Comparison of ENCODE assay signal across 8 cellular contexts in the genomic region with DNA sequence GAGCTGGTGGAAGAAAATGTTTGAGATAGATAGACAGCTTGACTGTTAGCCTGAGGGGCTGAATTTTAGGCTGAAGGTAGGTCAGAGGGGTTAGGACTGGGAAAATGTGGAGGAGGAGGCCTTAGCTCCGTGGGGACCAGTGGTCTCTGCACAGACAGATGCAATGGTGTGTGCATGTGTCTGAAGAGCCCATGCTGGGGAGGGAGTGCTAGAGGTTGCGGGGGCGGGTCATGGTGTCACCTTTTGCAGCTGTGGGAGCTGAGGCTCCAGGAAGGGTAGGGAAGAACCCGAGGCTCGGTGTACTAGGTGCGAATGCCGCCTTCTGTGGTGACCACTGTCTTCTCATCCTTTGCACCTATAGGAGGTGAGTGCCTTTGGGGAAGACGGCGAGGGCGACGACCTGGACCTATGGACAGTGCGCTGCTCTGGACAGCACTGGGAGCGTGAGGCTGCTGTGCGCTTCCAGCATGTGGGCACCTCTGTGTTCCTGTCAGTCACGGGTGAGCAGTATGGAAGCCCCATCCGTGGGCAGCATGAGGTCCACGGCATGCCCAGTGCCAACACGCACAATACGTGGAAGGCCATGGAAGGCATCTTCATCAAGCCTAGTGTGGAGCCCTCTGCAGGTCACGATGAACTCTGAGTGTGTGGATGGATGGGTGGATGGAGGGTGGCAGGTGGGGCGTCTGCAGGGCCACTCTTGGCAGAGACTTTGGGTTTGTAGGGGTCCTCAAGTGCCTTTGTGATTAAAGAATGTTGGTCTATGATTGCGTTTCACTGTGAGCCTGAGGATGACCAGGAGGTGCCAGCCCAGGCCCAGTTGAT. TPM values are rescaled to one million over a fixed set of nuclear protein-coding genes. Genes with fewer than 3 reads are reported as not detected.
A peak's percentile ranks its signal among the peaks of the same experiment; 100 is the strongest.
DNase-seq lines count a peak whose midpoint lies in the region; ATAC-seq, FAIRE-seq and TF ChIP-seq lines count a peak whose summit lies in the region.
"Had no signal": no experiment of that assay in that cellular context is flagged by ENCODE, and none has a peak within 500 bp of the region (broad histone marks: within the 10 kb centered on the region; RNA-seq: fewer than 3 reads in every experiment).

No MANE protein-coding gene starts in this region.

- H3K9me3 ChIP-seq in pancreas (no peaks in the 10 kb centered on the region), prostate gland (no peaks in the 10 kb centered on the region)
- H3K9me3 ChIP-seq: heart left ventricle had no signal

- H3K4me1 ChIP-seq in pancreas = peaks cover 0 to 12% (median 5%) of the 10 kb centered on the region in 3 donors
- no peaks in the 10 kb centered on the region for H3K4me1 ChIP-seq in prostate gland (replicated peaks)

- TF ChIP-seq POLR2A in prostate gland (IDR thresholded peaks at IDR 0.05) = no peak

- 57 to 64% methylated on average over 22 of the region's 22 CpGs for WGBS in pancreas, 2 donors
- WGBS in prostate gland = 87% methylated on average over 22 of the region's 22 CpGs

- DNase-seq in NAMALWA (ENCODE audit: low spot score) (peak; percentile 47), choroid plexus epithelial cell (ENCODE audit: low read depth) (no peak), pancreas (peak in 1 of 6 donors; percentile 68), prostate gland (ENCODE audit: low spot score) (no peak)

- FAIRE-seq in pancreas (lab: Jason Lieb, UNC) = no peak

- H3K4me3 ChIP-seq in choroid plexus epithelial cell (ENCODE audit: low read depth, low read length) = no peak overlapping the region
- peak overlapping the region in 3 of 4 donors; percentile 58 to 86 (median 71) for H3K4me3 ChIP-seq in pancreas
- no peak overlapping the region for H3K4me3 ChIP-seq in prostate gland

- ATAC-seq in pancreas (no peak), GM18870 (IDR thresholded peaks at IDR 0.05; ENCODE audit: unreplicated experiment) (no peak), GM21390 (IDR thresholded peaks at IDR 0.05; ENCODE audit: unreplicated experiment) (no peak)

- intact Hi-C loops in pancreas (cut with DNase I) (no loop called here), prostate gland (cut with DNase I) (no loop called here)

- H3K27me3 ChIP-seq in pancreas (no peaks in the 10 kb centered on the region), prostate gland (replicated peaks; ENCODE audit: insufficient read depth) (no peaks in the 10 kb centered on the region)
- H3K27me3 ChIP-seq: heart left ventricle had no signal

- peak; percentile 41; the same call in 2 of the 3 replicates for TF ChIP-seq CTCF in GM12872 (IDR thresholded peaks at IDR 0.05; ENCODE audit: insufficient read depth, low read depth, low read length)
- peak; percentile 25 for TF ChIP-seq CTCF in choroid plexus epithelial cell (conservative IDR thresholded peaks at IDR 0.05; ENCODE audit: low read depth, low read length)
- TF ChIP-seq CTCF in pancreas (IDR thresholded peaks at IDR 0.05) = no peak
- no peak for TF ChIP-seq CTCF in prostate gland (IDR thresholded peaks at IDR 0.05)

- H3K27ac ChIP-seq in pancreas (no peak overlapping the region), prostate gland (no peak overlapping the region)

- H3K36me3 ChIP-seq in pancreas = no peaks in the 10 kb centered on the region
- H3K36me3 ChIP-seq in prostate gland = no peaks in the 10 kb centered on the region

RNA-seq across cellular contexts. Expression of gene SDF2L1, which starts 1.6 kb away (rescaled TPM):
- 10 to 100 TPM; 24.0 to 49.2 (median 33.4) TPM for total RNA-seq in pancreas
- polyA plus RNA-seq in pancreas = 10 to 100 TPM; 33.1 to 47.7 TPM
- 10 to 100 TPM; 30.5 to 87.2 TPM for total RNA-seq in prostate gland

RNA-seq across cellular contexts. Expression of gene CCDC116, which starts 11.2 kb away (rescaled TPM):
- total RNA-seq in pancreas = under 1 TPM in 5 of 6 donors, not detected in 1; 0.12 to 0.34 (median 0.19) TPM
- polyA plus RNA-seq in pancreas = 1 to 10 TPM; 1.2 to 1.3 TPM
- total RNA-seq in prostate gland = 1 to 10 TPM in 1 of 2 donors, under 1 TPM in 1; 0.27 to 3.1 TPM

RNA-seq across cellular contexts. Expression of gene YDJC, which starts 13.9 kb away (rescaled TPM):
- total RNA-seq in pancreas (10 to 100 TPM; 11.2 to 22.5 (median 13.6) TPM), prostate gland (10 to 100 TPM; 44.9 to 74.1 TPM)
- polyA plus RNA-seq in pancreas = 10 to 100 TPM; 23.8 to 25.1 TPM

RNA-seq across cellular contexts. Expression of gene PPIL2, which starts 22.1 kb away (rescaled TPM):
- total RNA-seq in pancreas = 10 to 100 TPM; 21.1 to 33.5 (median 27.7) TPM
- polyA plus RNA-seq in pancreas = 10 to 100 TPM; 54.2 to 57.0 TPM
- 10 to 100 TPM; 45.4 to 63.2 TPM for total RNA-seq in prostate gland

Comparison
In these comparisons a context has a peak if more than half of its experiments do, and no peak if none do; other contexts are left out.
1. CTCF ChIP-seq: peak in GM12872 (single experiment) and choroid plexus epithelial cell (single experiment); none in pancreas (0 of 4) and prostate gland (0 of 4).
2. H3K4me3 ChIP-seq: peak in pancreas (3 of 4); none in choroid plexus epithelial cell (single experiment) and prostate gland (0 of 2).